In genomic region chr2:234147335-234147861, GRCh38 we compare ENCODE assay signal across 13 cellular contexts.
A peak's percentile ranks its signal among the peaks of the same experiment; 100 is the strongest.
DNase-seq lines count a peak whose midpoint lies in the region; ATAC-seq and TF ChIP-seq lines count a peak whose summit lies in the region.
"Had no signal": no experiment of that assay in that cellular context is flagged by ENCODE, and none has a peak within 500 bp of the region (broad histone marks: within the 10 kb centered on the region; RNA-seq: fewer than 3 reads in every experiment).

No MANE protein-coding gene starts in this region.

- CTCF ChIA-PET in CD8-positive, alpha-beta T cell (lab: Charles Lee), result interaction anchor here (0.9 to 2.1 kb wide), 2 partner anchors 12 to 353 kb away, joined by 3 to 7 read pairs; no protein-coding TSS in a partner anchor
- CTCF ChIA-PET in HCT116 (lab: Charles Lee), result no interaction called here

- no peaks in the 10 kb centered on the region for H3K27me3 Mint-ChIP-seq in CD8-positive, alpha-beta T cell (ENCODE audit: low read depth)

- H3K27ac ChIP-seq in CD8-positive, alpha-beta T cell (ENCODE audit: low read depth, low read length), result no peak overlapping the region
- H3K27ac ChIP-seq in HCT116 (ENCODE audit: low read depth, low read length) (no peak overlapping the region), aorta (ENCODE audit: low read depth in 1 of 2, low read length in 2 of 2) (no peak overlapping the region)
- H3K27ac ChIP-seq: neutrophil, WERI-Rb-1 had no signal

- TF ChIP-seq POLR2A in HCT116 (IDR thresholded peaks at IDR 0.05; ENCODE audit: borderline replicate concordance, extremely low read depth, insufficient read depth, insufficient read length), result no peak

- H3K9me3 Mint-ChIP-seq in CD8-positive, alpha-beta T cell, result no peaks in the 10 kb centered on the region
- H3K9me3 Mint-ChIP-seq: stimulated activated memory B cell treated with anti-CD40 and anti-IgM and Interleukin-4, amounts not matched to agents 10 μg/mL and 1 μg/mL and 100 μg/mL, for 72 hours had no signal

- no peaks in the 10 kb centered on the region for H4K20me1 ChIP-seq in HCT116 (ENCODE audit: insufficient read depth)

- no peaks in the 10 kb centered on the region for H3K27me3 ChIP-seq in CD8-positive, alpha-beta T cell (ENCODE audit: insufficient read depth, low read length)
- no peaks in the 10 kb centered on the region for H3K27me3 ChIP-seq in HCT116 (ENCODE audit: insufficient read depth, low read length)
- H3K27me3 ChIP-seq in aorta (ENCODE audit: control insufficient read depth in 1 of 2, insufficient read depth in 2 of 2, low read length in 1 of 2), result no peaks in the 10 kb centered on the region
- H3K27me3 ChIP-seq: neutrophil had no signal

- H3K4me1 Mint-ChIP-seq in CD8-positive, alpha-beta T cell (ENCODE audit: low read depth), result peaks cover 34% of the 10 kb centered on the region

- RAD21 ChIA-PET in HCT116 (lab: Charles Lee; ENCODE audit: low non-redundant PET in 1 of 2, low total read pairs in 2 of 2, uncharacterized antibody in 2 of 2, unreplicated experiment in 2 of 2), result no interaction called here

- H3K4me2 ChIP-seq in HCT116 (ENCODE audit: low read length), result peak overlapping the region; percentile 66

- peaks cover 29% of the 10 kb centered on the region for H3K4me1 ChIP-seq in CD8-positive, alpha-beta T cell (ENCODE audit: insufficient read depth, low read length)
- H3K4me1 ChIP-seq in HCT116 (ENCODE audit: control insufficient read depth in 1 of 2, insufficient read depth in 2 of 2, low read length in 2 of 2) (peaks cover 14 to 24% of the 10 kb centered on the region in 2 experiments), aorta (ENCODE audit: control insufficient read depth in 1 of 2, insufficient read depth in 2 of 2, low read length in 2 of 2) (no peaks in the 10 kb centered on the region)

- intact Hi-C loops in CD8-positive, alpha-beta T cell (cut with DNase I, micrococcal nuclease), result no loop called here
- intact Hi-C loops in HCT116 (cut with micrococcal nuclease) (no loop called here), aorta (cut with DNase I) (no loop called here)

- H3K4me3 ChIP-seq in CD8-positive, alpha-beta T cell (ENCODE audit: low read depth, low read length), result no peak overlapping the region
- H3K4me3 ChIP-seq in HCT116 (replicated peaks in 1 of 2; ENCODE audit: low read depth in 1 of 2, low read length in 2 of 2) (peak overlapping the region in 1 of 2 experiments; percentile 35; a peak in 2 of 4 replicates), aorta (ENCODE audit: low read length in 2 of 2) (no peak overlapping the region)

- no peaks in the 10 kb centered on the region for H3K79me2 ChIP-seq in HCT116 (ENCODE audit: insufficient read depth, low read length)

- H3K9me2 ChIP-seq in HCT116 (ENCODE audit: insufficient read depth), result no peaks in the 10 kb centered on the region

- H3K4me3 Mint-ChIP-seq in CD8-positive, alpha-beta T cell, result peak overlapping the region; percentile 51
- H3K4me3 Mint-ChIP-seq: stimulated activated memory B cell treated with anti-CD40 and anti-IgM and Interleukin-4, amounts not matched to agents 10 μg/mL and 1 μg/mL and 100 μg/mL, for 72 hours had no signal

- no peaks in the 10 kb centered on the region for H3K36me3 ChIP-seq in CD8-positive, alpha-beta T cell (ENCODE audit: insufficient read depth, low read length)
- H3K36me3 ChIP-seq in HCT116 (ENCODE audit: control insufficient read depth in 1 of 2, insufficient read depth in 2 of 2, low read length in 2 of 2), result no peaks in the 10 kb centered on the region
- no peaks in the 10 kb centered on the region for H3K36me3 ChIP-seq in aorta (ENCODE audit: control insufficient read depth in 1 of 2, insufficient read depth in 2 of 2, low read length in 1 of 2)
- H3K36me3 ChIP-seq: neutrophil, WERI-Rb-1 had no signal

- no peak for DNase-seq in CD8-positive, alpha-beta T cell
- DNase-seq in HCT116 (ENCODE audit: low read depth, low spot score), result peak; percentile 31
- DNase-seq in kidney tubule cell (ENCODE audit: low spot score), result peak; percentile 96
- DNase-seq in NCI-H524 treated with DMSO at 0.1 percent for 48 hours (lab: John Stamatoyannopoulos, UW), result no peak
- no peak for DNase-seq in aorta
- no peak for DNase-seq in activated CD4-positive, CD25-positive, alpha-beta regulatory T cell (lab: John Stamatoyannopoulos, UW)
- DNase-seq: foreskin fibroblast, left cardiac atrium, NCI-H187 treated with DMSO at 0.1 percent for 48 hours, WERI-Rb-1 had no signal

- no peak overlapping the region; the same call in 1 of the 2 replicates for H3K9ac ChIP-seq in HCT116 (ENCODE audit: low read length)

- BruUV-seq in HCT116 (replicated peaks; lab: Mats Ljungman, UMichigan), result no TSS peak

- POLR2A ChIA-PET in CD8-positive, alpha-beta T cell (lab: Charles Lee), result interaction anchor here (1.3 to 2.0 kb wide), 4 partner anchors 12 to 348 kb away, joined by 3 to 5 read pairs (median 4); no protein-coding TSS in a partner anchor
- POLR2A ChIA-PET in HCT116 (lab: Charles Lee), result no interaction called here

- peak overlapping the region; percentile 50 for H3K27ac Mint-ChIP-seq in CD8-positive, alpha-beta T cell
- H3K27ac Mint-ChIP-seq: stimulated activated memory B cell treated with anti-CD40 and anti-IgM and Interleukin-4, amounts not matched to agents 10 μg/mL and 1 μg/mL and 100 μg/mL, for 72 hours had no signal

- no peak for TF ChIP-seq CTCF in CD8-positive, alpha-beta T cell (IDR thresholded peaks at IDR 0.05)
- no peak for TF ChIP-seq CTCF in HCT116 (IDR thresholded peaks at IDR 0.05 in 2 of 3, conservative IDR thresholded peaks at IDR 0.05 in 1 of 3; ENCODE audit: borderline replicate concordance in 1 of 3, insufficient read depth in 1 of 3, low read depth in 2 of 3, low read length in 2 of 3)

- no peaks in the 10 kb centered on the region for H3K36me3 Mint-ChIP-seq in CD8-positive, alpha-beta T cell
- H3K36me3 Mint-ChIP-seq: stimulated activated memory B cell treated with anti-CD40 and anti-IgM and Interleukin-4, amounts not matched to agents 10 μg/mL and 1 μg/mL and 100 μg/mL, for 72 hours had no signal

- 70 to 84% methylated on average over 3 of the region's 3 CpGs for WGBS in aorta, 2 donors

- no peak for TF ChIP-seq RAD21 in HCT116 (IDR thresholded peaks at IDR 0.05; ENCODE audit: low read depth)

- H2AFZ ChIP-seq in HCT116 (ENCODE audit: low read depth, low read length, poor library complexity, severe bottlenecking), result peak overlapping the region; percentile 70

- H3K9me3 ChIP-seq in CD8-positive, alpha-beta T cell (ENCODE audit: low read length), result no peaks in the 10 kb centered on the region
- H3K9me3 ChIP-seq in HCT116 (ENCODE audit: control insufficient read depth in 1 of 2, insufficient read depth in 1 of 2, low read depth in 1 of 2, low read length in 2 of 2) (no peaks in the 10 kb centered on the region), aorta (ENCODE audit: control insufficient read depth, low read length) (peaks cover 3% of the 10 kb centered on the region)
- H3K9me3 ChIP-seq: neutrophil had no signal

- peak; percentile 88 for ATAC-seq in CD8-positive, alpha-beta T cell
- ATAC-seq in HCT116 (peak; percentile 64), SK-N-SH treated with all-trans-retinoic acid at 6 μM for 48 hours (peak; percentile 37), aorta (ENCODE audit: low FRiP score) (no peak)
- ATAC-seq: left cardiac atrium; stimulated activated memory B cell treated with anti-CD40 and anti-IgM and Interleukin-4, amounts not matched to agents 10 μg/mL and 1 μg/mL and 100 μg/mL, for 72 hours had no signal

TF ChIP-seq in HCT116, 20 proteins besides CTCF, POLR2A, EP300 and RAD21:
- TF ChIP-seq SIN3A (IDR thresholded peaks at IDR 0.05; ENCODE audit: low read depth) (no peak), SP1 (IDR thresholded peaks at IDR 0.05; ENCODE audit: low read depth) (peak; percentile 38), JUND (IDR thresholded peaks at IDR 0.05) (0 out of 2 replicates have a peak, but pooled peaks have one; percentile 29), TCF7L2 (IDR thresholded peaks at IDR 0.05; ENCODE audit: borderline replicate concordance, extremely low read depth, insufficient read depth, insufficient read length) (peak; percentile 66)

TF ChIP-seq in SK-N-SH treated with all-trans-retinoic acid at 6 μM for 48 hours, 23 proteins besides CTCF, POLR2A, EP300 and RAD21 (continues in another document):
- TF ChIP-seq, protein P1, sequence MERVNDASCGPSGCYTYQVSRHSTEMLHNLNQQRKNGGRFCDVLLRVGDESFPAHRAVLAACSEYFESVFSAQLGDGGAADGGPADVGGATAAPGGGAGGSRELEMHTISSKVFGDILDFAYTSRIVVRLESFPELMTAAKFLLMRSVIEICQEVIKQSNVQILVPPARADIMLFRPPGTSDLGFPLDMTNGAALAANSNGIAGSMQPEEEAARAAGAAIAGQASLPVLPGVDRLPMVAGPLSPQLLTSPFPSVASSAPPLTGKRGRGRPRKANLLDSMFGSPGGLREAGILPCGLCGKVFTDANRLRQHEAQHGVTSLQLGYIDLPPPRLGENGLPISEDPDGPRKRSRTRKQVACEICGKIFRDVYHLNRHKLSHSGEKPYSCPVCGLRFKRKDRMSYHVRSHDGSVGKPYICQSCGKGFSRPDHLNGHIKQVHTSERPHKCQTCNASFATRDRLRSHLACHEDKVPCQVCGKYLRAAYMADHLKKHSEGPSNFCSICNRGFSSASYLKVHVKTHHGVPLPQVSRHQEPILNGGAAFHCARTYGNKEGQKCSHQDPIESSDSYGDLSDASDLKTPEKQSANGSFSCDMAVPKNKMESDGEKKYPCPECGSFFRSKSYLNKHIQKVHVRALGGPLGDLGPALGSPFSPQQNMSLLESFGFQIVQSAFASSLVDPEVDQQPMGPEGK (CRISPR knock-in tag; IDR thresholded peaks at IDR 0.05; ENCODE audit: borderline replicate concordance), result no peak
- TF ChIP-seq OSR1 (CRISPR knock-in tag; IDR thresholded peaks at IDR 0.05) (no peak), ZC3H10 (CRISPR knock-in tag; IDR thresholded peaks at IDR 0.05) (no peak), PPARA (CRISPR knock-in tag; IDR thresholded peaks at IDR 0.05; ENCODE audit: borderline replicate concordance) (no peak), ZFP3 (CRISPR knock-in tag; IDR thresholded peaks at IDR 0.05) (no peak), SNAI2 (CRISPR knock-in tag; IDR thresholded peaks at IDR 0.05) (no peak), BACH2 (CRISPR knock-in tag; IDR thresholded peaks at IDR 0.05; ENCODE audit: borderline replicate concordance) (no peak), RARB (CRISPR knock-in tag; IDR thresholded peaks at IDR 0.05) (no peak), POU6F1 (CRISPR knock-in tag; IDR thresholded peaks at IDR 0.05; ENCODE audit: borderline replicate concordance, low read depth) (no peak)

Comparison
In these comparisons a context has a peak if more than half of its experiments do, and no peak if none do; other contexts are left out.
1. DNase-seq: peak in HCT116 (single experiment) and kidney tubule cell (single experiment); none in CD8-positive, alpha-beta T cell (0 of 7), NCI-H524 treated with DMSO at 0.1 percent for 48 hours (single experiment), aorta (0 of 2) and activated CD4-positive, CD25-positive, alpha-beta regulatory T cell (0 of 4).